Comparison of ENCODE assay signal across 14 cellular contexts in the genomic region with DNA sequence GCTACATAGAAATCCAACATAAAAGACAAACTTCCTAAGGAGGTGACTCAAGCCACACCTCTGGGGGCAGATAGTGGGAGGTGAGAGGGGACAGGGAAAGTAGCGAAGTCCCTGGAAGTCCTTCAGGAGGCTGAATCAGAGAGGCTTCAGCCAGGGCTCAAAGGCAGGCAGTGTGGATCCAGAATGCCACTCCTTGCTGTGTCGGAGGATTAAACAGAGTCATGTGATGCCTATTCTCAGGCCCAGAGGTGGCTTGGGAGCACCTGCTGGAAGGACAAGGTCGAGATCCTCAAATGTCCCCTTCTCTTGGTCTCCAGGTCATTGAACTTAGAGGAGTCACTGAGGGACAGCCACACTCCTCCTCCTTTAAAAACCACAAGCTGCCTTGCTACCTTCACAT.
"Had no signal": no experiment of that assay in that cellular context is flagged by ENCODE, and none has a peak within 500 bp of the region (broad histone marks: within the 10 kb centered on the region; RNA-seq: fewer than 3 reads in every experiment).

No MANE protein-coding gene starts in this region.

- H3K4me2 ChIP-seq: neural progenitor cell had no signal

- H3K4me3 ChIP-seq: gastrocnemius medialis, neural progenitor cell, pancreas, thoracic aorta had no signal

- FAIRE-seq: bronchial epithelial cell, pancreas, TTC549, urothelium cell line had no signal

- H3K36me3 ChIP-seq: gastrocnemius medialis, neural progenitor cell, pancreas, thoracic aorta had no signal

- H3K4me1 ChIP-seq: gastrocnemius medialis had no signal

- H3K27ac ChIP-seq: gastrocnemius medialis, neural progenitor cell, pancreas, thoracic aorta had no signal

- ATAC-seq: activated naive CD4-positive, alpha-beta T cell treated with anti-CD3 and anti-CD28 coated beads, Interleukin-2, amount 50 U/mL, for 72 hours; gastrocnemius medialis had no signal

- H3K9ac ChIP-seq: neural progenitor cell had no signal

- H2AFZ ChIP-seq: neural progenitor cell had no signal

- H3K9me3 ChIP-seq: gastrocnemius medialis, pancreas, thoracic aorta had no signal

- H3K27me3 ChIP-seq: gastrocnemius medialis, neural progenitor cell, pancreas had no signal

- DNase-seq: activated effector memory CD4-positive, alpha-beta T cell treated with Interleukin-2 at 50 U/mL for 16 hours; activated T-cell treated with anti-CD3 and anti-CD28 coated beads, Interleukin-2, amount 50 U/mL, for 1 hour; amniotic stem cell; gastrocnemius medialis; pancreas; stimulated activated CD4-positive, alpha-beta T cell treated with anti-CD3 and anti-CD28 coated beads, Interleukin-4, amount 100 ng/mL, for 1 hour; stimulated activated CD8-positive, alpha-beta memory T cell treated with anti-CD3 and anti-CD28 coated beads, Interleukin-4, amount 100 ng/mL, for 48 hours; T-helper 2 cell had no signal
